25 cellular contexts compared by ENCODE assay signal in genomic region chr1:160408864-160409263, GRCh38. TPM values are rescaled to one million over a fixed set of nuclear protein-coding genes. Genes with fewer than 3 reads are reported as not detected.
A peak's percentile ranks its signal among the peaks of the same experiment; 100 is the strongest.
DNase-seq lines count a peak whose midpoint lies in the region; TF ChIP-seq lines count a peak whose summit lies in the region.
"Had no signal": no experiment of that assay in that cellular context is flagged by ENCODE, and none has a peak within 500 bp of the region (broad histone marks: within the 10 kb centered on the region; RNA-seq: fewer than 3 reads in every experiment).

No MANE protein-coding gene starts in this region.

- H3K9me3 Mint-ChIP-seq in endodermal cell (no peaks in the 10 kb centered on the region), immature natural killer cell (peaks cover 0 to 2% (median 0%) of the 10 kb centered on the region in 6 donors)
- H3K9me3 Mint-ChIP-seq: activated CD4-positive, alpha-beta T cell treated with anti-CD3 and anti-CD28 coated beads, Interleukin-2, amount 10 ng/mL, durations not matched to agents 7 days and 5 days; activated T-cell treated with anti-CD3 and anti-CD28 coated beads, Interleukin-2, amount 50 U/mL, for 72 hours; stimulated activated naive CD8-positive, alpha-beta T cell treated with anti-CD3 and anti-CD28 coated beads, Interleukin-15, amount 100 ng/mL, for 72 hours had no signal

- no peak overlapping the region for H3K18ac ChIP-seq in mesendoderm (ENCODE audit: low read length)

- H2AK5ac ChIP-seq in mesendoderm (ENCODE audit: low read length) = peak overlapping the region; percentile 48

- WGBS in endodermal cell (ENCODE audit: insufficient coverage in 1 of 2, insufficient read length in 1 of 2), 2 experiments = 95 to 100% methylated on average over 2 to 4 of the region's 4 CpGs
- no CpG with 5 or more reads among the region's 4 CpGs for WGBS in mesendoderm (ENCODE audit: extremely low coverage, insufficient coverage, low lambda C conversion rate)

- H3K4me3 ChIP-seq in HUES48 (ENCODE audit: low read depth, low read length) (no peak overlapping the region), endodermal cell (ENCODE audit: low read length) (no peak overlapping the region), mesendoderm (ENCODE audit: low read length) (no peak overlapping the region), stomach smooth muscle (ENCODE audit: low read length in 2 of 2) (no peak overlapping the region)
- H3K4me3 ChIP-seq: dorsolateral prefrontal cortex, lung, transverse colon had no signal

- H2BK5ac ChIP-seq in mesendoderm (ENCODE audit: low read length) = no peak overlapping the region

- peak overlapping the region; percentile 54 for H3K56ac ChIP-seq in mesendoderm (ENCODE audit: low read length)

- DNase-seq in endodermal cell (no peak), mesendoderm (no peak), 8988T (no peak), NCI-H2107 (lab: John Stamatoyannopoulos, UW) (no peak), immature natural killer cell (no peak)
- DNase-seq: activated CD4-positive, alpha-beta T cell treated with anti-CD3 and anti-CD28 coated beads, Interleukin-2, amount 10 ng/mL, durations not matched to agents 7 days and 5 days; activated naive CD4-positive, alpha-beta T cell treated with Interleukin-2 at 50 U/mL for 16 hours; activated T-cell treated with anti-CD3 and anti-CD28 coated beads, Interleukin-2, amount 50 U/mL, for 72 hours; brain microvascular endothelial cell; DMS79 treated with DMSO at 0.1 percent for 48 hours; dorsolateral prefrontal cortex; Kasumi-1; MV-4-11; NCI-H526; stimulated activated naive CD8-positive, alpha-beta T cell treated with anti-CD3 and anti-CD28 coated beads, Interleukin-15, amount 100 ng/mL, for 72 hours; SW 1271; T-helper 9 cell; transverse colon; WERI-Rb-1 had no signal

- H3K4ac ChIP-seq in mesendoderm (ENCODE audit: low read depth, low read length) = peak overlapping the region; percentile 50

- H3K36me3 Mint-ChIP-seq in endodermal cell (ENCODE audit: low read depth) = peaks cover 16% of the 10 kb centered on the region
- no peaks in the 10 kb centered on the region for H3K36me3 Mint-ChIP-seq in immature natural killer cell

- H3K27ac Mint-ChIP-seq in endodermal cell (peak overlapping the region; percentile 74), immature natural killer cell (no peak overlapping the region)
- H3K27ac Mint-ChIP-seq: activated CD4-positive, alpha-beta T cell treated with anti-CD3 and anti-CD28 coated beads, Interleukin-2, amount 10 ng/mL, durations not matched to agents 7 days and 5 days; activated T-cell treated with anti-CD3 and anti-CD28 coated beads, Interleukin-2, amount 50 U/mL, for 72 hours had no signal

- H3K27me3 ChIP-seq in HUES48 (ENCODE audit: control insufficient read depth, insufficient read depth, low read length) = no peaks in the 10 kb centered on the region
- H3K27me3 ChIP-seq in endodermal cell (ENCODE audit: control insufficient read depth, insufficient read depth, low read length, poor library complexity, severe bottlenecking) = no peaks in the 10 kb centered on the region
- no peaks in the 10 kb centered on the region for H3K27me3 ChIP-seq in mesendoderm (ENCODE audit: insufficient read depth, low read length, poor library complexity)
- peaks cover 0 to 3% of the 10 kb centered on the region in 2 donors for H3K27me3 ChIP-seq in stomach smooth muscle (ENCODE audit: control insufficient read depth in 1 of 2, insufficient read depth in 2 of 2, low read length in 2 of 2)
- H3K27me3 ChIP-seq: brain microvascular endothelial cell, transverse colon had no signal

- H3K9me3 ChIP-seq in HUES48 (ENCODE audit: control insufficient read depth, insufficient read depth, low read length) (no peaks in the 10 kb centered on the region), endodermal cell (ENCODE audit: control insufficient read depth, low read length) (no peaks in the 10 kb centered on the region), stomach smooth muscle (ENCODE audit: control insufficient read depth in 2 of 2, low read length in 2 of 2) (no peaks in the 10 kb centered on the region)
- H3K9me3 ChIP-seq: transverse colon had no signal

- H3K4me3 Mint-ChIP-seq in endodermal cell (no peak overlapping the region), immature natural killer cell (no peak overlapping the region)
- H3K4me3 Mint-ChIP-seq: activated CD4-positive, alpha-beta T cell treated with anti-CD3 and anti-CD28 coated beads, Interleukin-2, amount 10 ng/mL, durations not matched to agents 7 days and 5 days; activated T-cell treated with anti-CD3 and anti-CD28 coated beads, Interleukin-2, amount 50 U/mL, for 72 hours; stimulated activated naive CD8-positive, alpha-beta T cell treated with anti-CD3 and anti-CD28 coated beads, Interleukin-15, amount 100 ng/mL, for 72 hours had no signal

- H3K36me3 ChIP-seq in HUES48 (ENCODE audit: control insufficient read depth, insufficient read depth, low read length) = peaks cover 7% of the 10 kb centered on the region; the same call in 1 of the 2 replicates
- peaks cover 15% of the 10 kb centered on the region for H3K36me3 ChIP-seq in endodermal cell (ENCODE audit: control insufficient read depth, insufficient read depth, low read length)
- H3K36me3 ChIP-seq in mesendoderm (ENCODE audit: control insufficient read depth, insufficient read depth, low read length) = peaks cover 1% of the 10 kb centered on the region
- no peaks in the 10 kb centered on the region for H3K36me3 ChIP-seq in stomach smooth muscle (ENCODE audit: control insufficient read depth in 2 of 2, insufficient read depth in 2 of 2, low read length in 2 of 2)
- H3K36me3 ChIP-seq: brain microvascular endothelial cell, transverse colon had no signal

- H2BK15ac ChIP-seq in mesendoderm (replicated peaks; ENCODE audit: low read depth) = no peak overlapping the region

- peak overlapping the region; percentile 20 for H3K27ac ChIP-seq in HUES48 (ENCODE audit: low read depth, low read length)
- H3K27ac ChIP-seq in endodermal cell (ENCODE audit: low read depth, low read length) = peak overlapping the region; percentile 99
- no peak overlapping the region for H3K27ac ChIP-seq in mesendoderm (ENCODE audit: low read depth, low read length)
- peak overlapping the region; percentile 66 for H3K27ac ChIP-seq in stomach smooth muscle (ENCODE audit: low read length)
- H3K27ac ChIP-seq: brain microvascular endothelial cell, transverse colon, WERI-Rb-1 had no signal

- H2BK120ac ChIP-seq in mesendoderm (ENCODE audit: low read depth, low read length) = no peak overlapping the region

- H3K4me1 Mint-ChIP-seq in endodermal cell = peaks cover 71% of the 10 kb centered on the region
- H3K4me1 Mint-ChIP-seq in immature natural killer cell = no peaks in the 10 kb centered on the region
- H3K4me1 Mint-ChIP-seq: activated CD4-positive, alpha-beta T cell treated with anti-CD3 and anti-CD28 coated beads, Interleukin-2, amount 10 ng/mL, durations not matched to agents 7 days and 5 days; stimulated activated naive CD8-positive, alpha-beta T cell treated with anti-CD3 and anti-CD28 coated beads, Interleukin-15, amount 100 ng/mL, for 72 hours had no signal

- peaks cover 65% of the 10 kb centered on the region for H3K79me1 ChIP-seq in mesendoderm (ENCODE audit: low read length)

- H3K23ac ChIP-seq in mesendoderm (ENCODE audit: low read length) = no peak overlapping the region

- H3K4me1 ChIP-seq in HUES48 (ENCODE audit: control insufficient read depth, insufficient read depth, low read length) (peaks cover 47% of the 10 kb centered on the region), endodermal cell (ENCODE audit: control insufficient read depth, insufficient read depth, low read length) (peaks cover 11% of the 10 kb centered on the region), mesendoderm (ENCODE audit: control insufficient read depth, low read depth, low read length) (peaks cover 34% of the 10 kb centered on the region), stomach smooth muscle (ENCODE audit: control insufficient read depth, insufficient read depth, low read length) (peaks cover 5% of the 10 kb centered on the region)

- no peak overlapping the region for H3K4me2 ChIP-seq in mesendoderm (ENCODE audit: low read length)

- H3K27me3 Mint-ChIP-seq in endodermal cell (ENCODE audit: insufficient read depth) = no peaks in the 10 kb centered on the region
- H3K27me3 Mint-ChIP-seq in immature natural killer cell (ENCODE audit: low read depth in 3 of 3) = peaks cover 0 to 3% (median 1%) of the 10 kb centered on the region in 3 donors
- H3K27me3 Mint-ChIP-seq: stimulated activated naive CD8-positive, alpha-beta T cell treated with anti-CD3 and anti-CD28 coated beads, Interleukin-15, amount 100 ng/mL, for 72 hours had no signal

- no peak for TF ChIP-seq CTCF in endodermal cell (conservative IDR thresholded peaks at IDR 0.05)

- no peak overlapping the region for H4K8ac ChIP-seq in mesendoderm (ENCODE audit: low read depth, low read length)

- H3K9ac ChIP-seq in HUES48 (ENCODE audit: low read depth, low read length) = no peak overlapping the region
- H3K9ac ChIP-seq in endodermal cell (ENCODE audit: extremely low read depth, low read length, poor library complexity, severe bottlenecking) = no peak overlapping the region
- H3K9ac ChIP-seq in mesendoderm (ENCODE audit: low read length) = no peak overlapping the region
- no peak overlapping the region for H3K9ac ChIP-seq in stomach smooth muscle (ENCODE audit: low read length in 2 of 2)

- H4K5ac ChIP-seq in mesendoderm (ENCODE audit: low read length) = no peak overlapping the region

- peaks cover 87% of the 10 kb centered on the region for H3K79me2 ChIP-seq in mesendoderm (ENCODE audit: control insufficient read depth, insufficient read depth, low read length)

RNA-seq across cellular contexts. Expression of gene VANGL2, which starts 8.5 kb away (rescaled TPM):
- total RNA-seq in endodermal cell = 10 to 100 TPM; 62.5 to 67.5 TPM
- polyA plus RNA-seq in endodermal cell (2013, experiment 1 of 2) = 144 TPM
- 124 TPM for polyA plus RNA-seq in endodermal cell (2013, experiment 2 of 2)
- 36.5 TPM for polyA plus RNA-seq in mesendoderm (2013, experiment 1 of 2)
- 35.7 TPM for polyA plus RNA-seq in mesendoderm (2013, experiment 2 of 2)
- polyA plus RNA-seq in immature natural killer cell = not detected
- total RNA-seq: fibroblast of villous mesenchyme, HepG2 had no signal

RNA-seq across cellular contexts. Expression of gene NHLH1, which starts 42.0 kb away (rescaled TPM):
- total RNA-seq in endodermal cell = under 1 TPM; 0.31 to 0.57 TPM
- polyA plus RNA-seq in endodermal cell (2013, experiment 1 of 2) = 67.1 TPM
- 44.6 TPM for polyA plus RNA-seq in endodermal cell (2013, experiment 2 of 2)
- 0.31 TPM for polyA plus RNA-seq in mesendoderm (2013, experiment 1 of 2)
- polyA plus RNA-seq in mesendoderm (2013, experiment 2 of 2) = 0.25 TPM
- polyA plus RNA-seq in immature natural killer cell = not detected
- total RNA-seq: epithelial cell of proximal tubule, fibroblast of villous mesenchyme, transverse colon had no signal
